In genomic region chr20:13261460-13262301, GRCh38 we compare ENCODE assay signal across 8 cellular contexts. TPM values are rescaled to one million over a fixed set of nuclear protein-coding genes. Genes with fewer than 3 reads are reported as not detected.
DNase-seq lines count a peak whose midpoint lies in the region; ATAC-seq, FAIRE-seq and TF ChIP-seq lines count a peak whose summit lies in the region.

No MANE protein-coding gene starts in this region.

- no peaks in the 10 kb centered on the region for H3K9me3 Mint-ChIP-seq in activated T-helper 17 cell treated with anti-CD3 and anti-CD28 coated beads, Interleukin-2, amount 50 U/mL, for 72 hours
- H3K9me3 Mint-ChIP-seq in glutamatergic neuron (ENCODE audit: unreplicated experiment), result peaks cover 12% of the 10 kb centered on the region

- DNase-seq in Ammon's horn (ENCODE audit: low spot score), result peak; percentile 16
- DNase-seq in PC-9, result peak in 1 of 2 experiments; percentile 40
- DNase-seq in glutamatergic neuron, result peak; percentile 81
- peak; percentile 34 for DNase-seq in small intestine
- DNase-seq in SKM-1 treated with dmso at 0.1 percent for 144 hours (lab: John Stamatoyannopoulos, UW; ENCODE audit: unreplicated experiment), result no peak

- H3K27ac Mint-ChIP-seq in activated T-helper 17 cell treated with anti-CD3 and anti-CD28 coated beads, Interleukin-2, amount 50 U/mL, for 72 hours, result no peak overlapping the region
- H3K27ac Mint-ChIP-seq in glutamatergic neuron (ENCODE audit: unreplicated experiment), result no peak overlapping the region

- no peak for FAIRE-seq in small intestine (lab: Jason Lieb, UNC)

- H3K4me1 Mint-ChIP-seq in activated T-helper 17 cell treated with anti-CD3 and anti-CD28 coated beads, Interleukin-2, amount 50 U/mL, for 72 hours, result no peaks in the 10 kb centered on the region
- H3K4me1 Mint-ChIP-seq in glutamatergic neuron (ENCODE audit: low read depth, unreplicated experiment), result peaks cover 35% of the 10 kb centered on the region

- WGBS in small intestine, 3 donors, result 80 to 89% (median 84%) methylated on average over 8 of the region's 8 CpGs

- H4K20me1 ChIP-seq in PC-9 (ENCODE audit: insufficient read depth), result no peaks in the 10 kb centered on the region

- CTCF ChIA-PET in PC-9 (lab: Charles Lee), result interaction anchor here (0.6 to 0.7 kb wide), 2 partner anchors 9 to 14 kb away, joined by 3 to 4 read pairs; no protein-coding TSS in a partner anchor

- H3K9me2 ChIP-seq in PC-9 (ENCODE audit: insufficient read depth), result no peaks in the 10 kb centered on the region

- no TSS peak for BruUV-seq in PC-9 (replicated peaks; lab: Mats Ljungman, UMichigan)

- H3K4me3 Mint-ChIP-seq in activated T-helper 17 cell treated with anti-CD3 and anti-CD28 coated beads, Interleukin-2, amount 50 U/mL, for 72 hours, result no peak overlapping the region
- H3K4me3 Mint-ChIP-seq in glutamatergic neuron (ENCODE audit: unreplicated experiment), result no peak overlapping the region

- H3K27ac ChIP-seq in PC-9 (no peak overlapping the region), small intestine (ENCODE audit: low read depth in 1 of 2, low read length in 1 of 2) (no peak overlapping the region)

- H3K4me1 ChIP-seq in PC-9 (replicated peaks; ENCODE audit: insufficient read depth) (no peaks in the 10 kb centered on the region), small intestine (ENCODE audit: control insufficient read depth in 2 of 2, insufficient read depth in 1 of 2, low read depth in 1 of 2, low read length in 1 of 2) (no peaks in the 10 kb centered on the region)

- H3K4me2 ChIP-seq in PC-9, result no peak overlapping the region

- no peaks in the 10 kb centered on the region for H3K27me3 ChIP-seq in PC-9 (ENCODE audit: insufficient read depth, low read depth)
- no peaks in the 10 kb centered on the region for H3K27me3 ChIP-seq in small intestine (ENCODE audit: control insufficient read depth in 2 of 2, insufficient read depth in 2 of 2, low read length in 2 of 2)

- ATAC-seq in GM18861 (IDR thresholded peaks at IDR 0.05; ENCODE audit: unreplicated experiment) (peak; percentile 63), HG03354 (IDR thresholded peaks at IDR 0.05; ENCODE audit: poor library complexity, severe bottlenecking, unreplicated experiment) (peak; percentile 67)
- ATAC-seq in activated T-helper 17 cell treated with anti-CD3 and anti-CD28 coated beads, Interleukin-2, amount 50 U/mL, for 72 hours (replicated peaks), result peak; percentile 86

- POLR2A ChIA-PET in PC-9 (lab: Charles Lee; ENCODE audit: unreplicated experiment), result interaction anchor here (0.6 to 0.7 kb wide), 3 partner anchors 7 to 1684 kb away, joined by 6 to 11 read pairs (median 11); no protein-coding TSS in a partner anchor

- H3K9me3 ChIP-seq in PC-9 (ENCODE audit: insufficient read depth, low read depth) (no peaks in the 10 kb centered on the region; the same call in 1 of the 2 replicates), small intestine (ENCODE audit: control insufficient read depth, low read depth) (no peaks in the 10 kb centered on the region)

- H3K4me3 ChIP-seq in PC-9 (no peak overlapping the region), small intestine (ENCODE audit: low read depth in 1 of 2, low read length in 2 of 2) (no peak overlapping the region)

- intact Hi-C loops in PC-9 (cut with micrococcal nuclease; ENCODE audit: unreplicated experiment), result loop anchor here (5.0 to 10.0 kb wide), 2 partner anchors 144 to 793 kb away; no protein-coding TSS in a partner anchor

- H3K36me3 Mint-ChIP-seq in activated T-helper 17 cell treated with anti-CD3 and anti-CD28 coated beads, Interleukin-2, amount 50 U/mL, for 72 hours (ENCODE audit: low read depth), result no peaks in the 10 kb centered on the region
- H3K36me3 Mint-ChIP-seq in glutamatergic neuron (ENCODE audit: unreplicated experiment), result no peaks in the 10 kb centered on the region

- TF ChIP-seq CTCF in PC-9 (conservative IDR thresholded peaks at IDR 0.05) (peak; percentile 84), glutamatergic neuron (IDR thresholded peaks at IDR 0.05; ENCODE audit: partially characterized antibody, unreplicated experiment) (peak; percentile 79)

- H3K79me2 ChIP-seq in PC-9 (ENCODE audit: low read depth), result no peaks in the 10 kb centered on the region

- H3K36me3 ChIP-seq in PC-9 (ENCODE audit: low read depth) (no peaks in the 10 kb centered on the region), small intestine (ENCODE audit: control insufficient read depth in 2 of 2, insufficient read depth in 2 of 2, low read length in 2 of 2) (no peaks in the 10 kb centered on the region)

- H2AFZ ChIP-seq in PC-9, result no peak overlapping the region

- no peaks in the 10 kb centered on the region for H3F3A ChIP-seq in PC-9 (ENCODE audit: insufficient read depth, low read depth)

- no peaks in the 10 kb centered on the region for H3K27me3 Mint-ChIP-seq in activated T-helper 17 cell treated with anti-CD3 and anti-CD28 coated beads, Interleukin-2, amount 50 U/mL, for 72 hours
- H3K27me3 Mint-ChIP-seq in glutamatergic neuron (ENCODE audit: unreplicated experiment), result peaks cover 4% of the 10 kb centered on the region

RNA-seq across cellular contexts. Expression of gene ISM1, which starts 40.6 kb away (rescaled TPM):
- not detected in 2 replicates for total RNA-seq in PC-9 (2021)
- under 1 TPM; 0.09 to 0.34 TPM for total RNA-seq in activated T-helper 17 cell treated with anti-CD3 and anti-CD28 coated beads, Interleukin-2, amount 50 U/mL, for 72 hours
- 0.32 TPM for total RNA-seq in glutamatergic neuron (ENCODE audit: unreplicated experiment)
- under 1 TPM in 1 of 3 donors, not detected in 2; 0.45 TPM for polyA plus RNA-seq in small intestine
